In the genomic region with DNA sequence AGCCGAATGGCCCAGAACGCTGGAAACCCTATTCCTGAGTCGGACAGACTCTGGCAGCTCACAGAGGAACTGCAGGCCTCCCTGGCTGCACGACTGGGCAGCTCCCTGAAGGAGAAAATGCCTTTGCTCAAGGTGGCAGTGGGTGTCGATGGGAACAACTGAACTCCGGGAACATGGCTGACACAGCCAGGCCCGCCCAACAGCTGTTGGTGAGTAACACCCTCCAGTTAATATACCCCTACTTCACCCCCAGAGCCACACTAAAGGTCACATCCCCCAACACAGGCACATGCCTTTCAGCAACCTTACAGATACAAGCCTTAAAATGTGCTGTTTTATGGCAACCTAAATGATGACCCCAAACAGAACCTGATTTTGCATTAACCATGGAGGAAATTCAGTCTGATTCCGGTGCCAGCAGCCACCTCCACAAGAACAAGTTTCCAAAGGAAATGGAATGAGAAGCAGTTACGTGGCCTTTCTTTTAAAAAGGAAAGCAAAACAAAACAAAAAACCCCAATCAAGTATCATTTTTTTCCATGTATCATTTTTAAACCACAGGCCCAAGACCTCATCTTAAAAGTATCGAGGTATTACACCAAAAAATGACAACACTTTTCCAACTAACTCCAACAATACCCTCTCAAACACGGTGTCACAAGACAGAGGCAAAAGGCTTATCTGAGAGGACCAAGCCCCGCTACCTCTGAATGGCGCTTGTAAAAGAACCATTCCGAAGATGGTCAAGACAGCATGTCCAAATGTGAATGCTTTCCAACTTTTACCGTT, we compare ENCODE assay signal across 1 cellular context.
TF ChIP-seq lines count a peak whose summit lies in the region.

No MANE protein-coding gene starts in this region.

TF ChIP-seq in IMR-90, 13 proteins besides CTCF, POLR2A, EP300 and RAD21:
- TF ChIP-seq, protein P1, sequence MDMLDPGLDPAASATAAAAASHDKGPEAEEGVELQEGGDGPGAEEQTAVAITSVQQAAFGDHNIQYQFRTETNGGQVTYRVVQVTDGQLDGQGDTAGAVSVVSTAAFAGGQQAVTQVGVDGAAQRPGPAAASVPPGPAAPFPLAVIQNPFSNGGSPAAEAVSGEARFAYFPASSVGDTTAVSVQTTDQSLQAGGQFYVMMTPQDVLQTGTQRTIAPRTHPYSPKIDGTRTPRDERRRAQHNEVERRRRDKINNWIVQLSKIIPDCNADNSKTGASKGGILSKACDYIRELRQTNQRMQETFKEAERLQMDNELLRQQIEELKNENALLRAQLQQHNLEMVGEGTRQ (IDR thresholded peaks at IDR 0.05; ENCODE audit: low read depth, low read length): 0 out of 2 replicates have a peak, but pooled peaks have one; percentile 1
- TF ChIP-seq MAFK (IDR thresholded peaks at IDR 0.05; ENCODE audit: low read depth, low read length) (no peak), BHLHE40 (IDR thresholded peaks at IDR 0.05; ENCODE audit: low read depth, low read length) (peak; percentile 42; the same call in 1 of the 2 replicates)
